In the genomic region with DNA sequence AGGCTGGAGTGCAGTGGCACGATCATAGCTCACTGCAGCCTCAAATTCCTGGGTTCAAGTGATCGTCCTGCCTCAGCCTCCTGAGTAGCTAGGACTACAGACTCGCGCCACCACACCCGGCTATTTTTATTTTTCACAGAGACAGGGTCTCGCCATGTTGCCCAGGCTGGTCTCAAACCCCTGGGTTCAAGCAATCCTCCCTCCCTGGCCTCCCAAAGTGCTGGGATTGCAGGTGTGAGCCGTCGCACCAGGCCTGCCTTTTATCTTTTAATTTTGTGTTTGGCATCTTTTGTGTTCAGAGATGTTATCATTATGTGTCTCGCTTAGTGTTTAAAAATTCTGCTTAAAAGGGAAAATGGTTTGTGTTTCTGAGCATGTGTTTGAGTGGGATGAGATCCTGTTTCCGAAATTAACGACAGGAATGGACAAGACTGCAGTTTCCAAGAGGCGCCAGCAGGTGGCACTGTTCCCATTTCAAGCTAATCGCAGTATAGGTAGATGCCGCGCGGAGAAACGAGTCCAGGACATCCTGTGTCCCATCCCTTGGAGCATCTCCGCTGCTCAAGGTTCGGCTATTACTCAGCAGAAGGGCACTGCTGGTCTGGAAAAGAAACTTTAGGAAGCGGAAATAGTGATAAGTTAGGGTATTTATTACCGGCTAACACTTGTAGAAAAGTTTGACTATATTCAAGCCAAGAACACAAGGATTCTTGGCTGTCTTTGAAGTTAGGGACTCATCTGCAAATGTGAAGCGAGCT, we compare ENCODE assay signal across 9 cellular contexts. TPM values are rescaled to one million over a fixed set of nuclear protein-coding genes. Genes with fewer than 3 reads are reported as not detected.
DNase-seq lines count a peak whose midpoint lies in the region; ATAC-seq and TF ChIP-seq lines count a peak whose summit lies in the region.
"Had no signal": no experiment of that assay in that cellular context is flagged by ENCODE, and none has a peak within 500 bp of the region (broad histone marks: within the 10 kb centered on the region; RNA-seq: fewer than 3 reads in every experiment).

No MANE protein-coding gene starts in this region.

- H3K9me3 Mint-ChIP-seq in activated naive CD8-positive, alpha-beta T cell treated with anti-CD3 and anti-CD28 coated beads, Interleukin-2, amount 10 ng/mL, durations not matched to agents 7 days and 5 days, result no peaks in the 10 kb centered on the region
- H3K9me3 Mint-ChIP-seq: stimulated activated naive CD8-positive, alpha-beta T cell treated with anti-CD3 and anti-CD28 coated beads, Interleukin-15, Interleukin-2, amounts not matched to agents 100 ng/mL and 50 ng/mL, for 24 hours had no signal

- H3K36me3 Mint-ChIP-seq in activated naive CD8-positive, alpha-beta T cell treated with anti-CD3 and anti-CD28 coated beads, Interleukin-2, amount 10 ng/mL, durations not matched to agents 7 days and 5 days, result no peaks in the 10 kb centered on the region

- intact Hi-C loops in cardiac septum (cut with DNase I), result loop anchor here (2.0 kb wide), 2 partner anchors 54 to 188 kb away; no protein-coding TSS in a partner anchor

- peaks cover 6% of the 10 kb centered on the region for H3K4me1 Mint-ChIP-seq in activated naive CD8-positive, alpha-beta T cell treated with anti-CD3 and anti-CD28 coated beads, Interleukin-2, amount 10 ng/mL, durations not matched to agents 7 days and 5 days

- POLR2A ChIA-PET in activated naive CD8-positive, alpha-beta T cell treated with anti-CD3 and anti-CD28 coated beads, Interleukin-2, amount 10 ng/mL, durations not matched to agents 7 days and 5 days (lab: Charles Lee), result no interaction called here

- DNase-seq in NCI-H1092 treated with DMSO at 0.1 percent for 48 hours (lab: John Stamatoyannopoulos, UW), result peak; percentile 80
- peak; percentile 64 for DNase-seq in SKM-1 treated with dmso at 0.1 percent for 144 hours (lab: John Stamatoyannopoulos, UW; ENCODE audit: unreplicated experiment)
- DNase-seq in activated naive CD8-positive, alpha-beta T cell treated with anti-CD3 and anti-CD28 coated beads, Interleukin-2, amount 10 ng/mL, durations not matched to agents 7 days and 5 days, result peak; percentile 74
- peak; percentile 90 for DNase-seq in cardiac septum (ENCODE audit: low spot score)
- DNase-seq in pulmonary artery endothelial cell (ENCODE audit: low read depth, low spot score), result peak; percentile 30

- TF ChIP-seq CTCF in GM12801 (IDR thresholded peaks at IDR 0.05; ENCODE audit: extremely low read depth, insufficient read length), result peak; percentile 12

- peaks cover 13% of the 10 kb centered on the region for H3K27me3 Mint-ChIP-seq in activated naive CD8-positive, alpha-beta T cell treated with anti-CD3 and anti-CD28 coated beads, Interleukin-2, amount 10 ng/mL, durations not matched to agents 7 days and 5 days

- H3K4me3 Mint-ChIP-seq in activated naive CD8-positive, alpha-beta T cell treated with anti-CD3 and anti-CD28 coated beads, Interleukin-2, amount 10 ng/mL, durations not matched to agents 7 days and 5 days, result peak overlapping the region; percentile 11
- H3K4me3 Mint-ChIP-seq: stimulated activated naive CD8-positive, alpha-beta T cell treated with anti-CD3 and anti-CD28 coated beads, Interleukin-15, Interleukin-2, amounts not matched to agents 100 ng/mL and 50 ng/mL, for 24 hours had no signal

- peak; percentile 79 for ATAC-seq in HG02571 (IDR thresholded peaks at IDR 0.05; ENCODE audit: unreplicated experiment)
- ATAC-seq in activated naive CD8-positive, alpha-beta T cell treated with anti-CD3 and anti-CD28 coated beads, Interleukin-2, amount 10 ng/mL, durations not matched to agents 7 days and 5 days (ENCODE audit: low read depth), result peak; percentile 86
- ATAC-seq in HG02970 (IDR thresholded peaks at IDR 0.05; ENCODE audit: low FRiP score, unreplicated experiment), result no peak

- H3K27ac Mint-ChIP-seq in activated naive CD8-positive, alpha-beta T cell treated with anti-CD3 and anti-CD28 coated beads, Interleukin-2, amount 10 ng/mL, durations not matched to agents 7 days and 5 days, result no peak overlapping the region
- H3K27ac Mint-ChIP-seq: stimulated activated naive CD8-positive, alpha-beta T cell treated with anti-CD3 and anti-CD28 coated beads, Interleukin-15, Interleukin-2, amounts not matched to agents 100 ng/mL and 50 ng/mL, for 24 hours had no signal

RNA-seq across cellular contexts. Expression of gene ST7, which starts 23.0 kb away (rescaled TPM):
- total RNA-seq in activated naive CD8-positive, alpha-beta T cell treated with anti-CD3 and anti-CD28 coated beads, Interleukin-2, amount 10 ng/mL, durations not matched to agents 7 days and 5 days, result 1 to 10 TPM; 4.6 to 5.6 TPM
- 23.4 TPM for total RNA-seq in cardiac septum
- total RNA-seq in pulmonary artery endothelial cell, result 21.4 and 22.4 TPM in 2 replicates

Comparison
In these comparisons a context has a peak if more than half of its experiments do, and no peak if none do; other contexts are left out.
1. DNase-seq: peak in every context shown above with its lines; median percentile 90 in cardiac septum; 80 in NCI-H1092 treated with DMSO at 0.1 percent for 48 hours; 74 in activated naive CD8-positive, alpha-beta T cell treated with anti-CD3 and anti-CD28 coated beads, Interleukin-2, amount 10 ng/mL, durations not matched to agents 7 days and 5 days; 64 in SKM-1 treated with dmso at 0.1 percent for 144 hours; 30 in pulmonary artery endothelial cell.